ENCODE assay signal across 19 cellular contexts in genomic region chr5:76620166-76620565, GRCh38. TPM values are rescaled to one million over a fixed set of nuclear protein-coding genes. Genes with fewer than 3 reads are reported as not detected.
"Had no signal": no experiment of that assay in that cellular context is flagged by ENCODE, and none has a peak within 500 bp of the region (broad histone marks: within the 10 kb centered on the region; RNA-seq: fewer than 3 reads in every experiment).

No MANE protein-coding gene starts in this region.

- ATAC-seq: activated naive CD8-positive, alpha-beta T cell treated with anti-CD3 and anti-CD28 coated beads, Interleukin-2, amount 50 U/mL, for 24 hours; left lobe of liver; mucosa of descending colon; naive thymus-derived CD8-positive, alpha-beta T cell had no signal

- H3K4me1 ChIP-seq: ascending aorta, breast epithelium, esophagus squamous epithelium, sigmoid colon, testis had no signal

- H3K4me3 ChIP-seq: ascending aorta, esophagus squamous epithelium, hepatocyte, mucosa of descending colon, sigmoid colon, spleen, stomach, testis had no signal

- H3K27me3 ChIP-seq: ascending aorta, breast epithelium, esophagus squamous epithelium, hepatocyte, sigmoid colon, spleen, stomach, testis had no signal

- H3K36me3 ChIP-seq: ascending aorta, breast epithelium, esophagus squamous epithelium, sigmoid colon had no signal

- H3K9me3 Mint-ChIP-seq: activated naive CD4-positive, alpha-beta T cell treated with anti-CD3 and anti-CD28 coated beads for 36 hours; activated naive CD8-positive, alpha-beta T cell treated with anti-CD3 and anti-CD28 coated beads, Interleukin-2, amount 50 U/mL, for 24 hours; naive thymus-derived CD8-positive, alpha-beta T cell had no signal

- H3K27ac ChIP-seq: ascending aorta, breast epithelium, esophagus squamous epithelium, hepatocyte, spleen, stomach, testis had no signal

- H3K27ac Mint-ChIP-seq: activated naive CD4-positive, alpha-beta T cell treated with anti-CD3 and anti-CD28 coated beads for 36 hours; activated naive CD8-positive, alpha-beta T cell treated with anti-CD3 and anti-CD28 coated beads, Interleukin-2, amount 50 U/mL, for 24 hours had no signal

- H3K9me3 ChIP-seq: ascending aorta, breast epithelium, esophagus squamous epithelium, mucosa of descending colon, sigmoid colon, spleen, stomach, testis had no signal

- H2AFZ ChIP-seq: hepatocyte had no signal

- H3K4me3 Mint-ChIP-seq: activated naive CD4-positive, alpha-beta T cell treated with anti-CD3 and anti-CD28 coated beads for 36 hours; activated naive CD8-positive, alpha-beta T cell treated with anti-CD3 and anti-CD28 coated beads, Interleukin-2, amount 50 U/mL, for 24 hours; naive thymus-derived CD8-positive, alpha-beta T cell had no signal

- DNase-seq: activated CD4-positive, alpha-beta T cell treated with anti-CD3 and anti-CD28 coated beads, Interleukin-2, amount 50 U/mL, for 4 hours; activated naive CD4-positive, alpha-beta T cell treated with anti-CD3 and anti-CD28 coated beads for 36 hours; activated naive CD8-positive, alpha-beta T cell treated with anti-CD3 and anti-CD28 coated beads, Interleukin-2, amount 50 U/mL, for 24 hours; activated T-cell treated with anti-CD3 and anti-CD28 coated beads for 4 hours; esophagus squamous epithelium; mucosa of descending colon; naive thymus-derived CD8-positive, alpha-beta T cell; sigmoid colon; spleen; stomach; testis had no signal

- H3K4me2 ChIP-seq: hepatocyte had no signal

- H3K27me3 Mint-ChIP-seq: activated naive CD8-positive, alpha-beta T cell treated with anti-CD3 and anti-CD28 coated beads, Interleukin-2, amount 50 U/mL, for 24 hours; naive thymus-derived CD8-positive, alpha-beta T cell had no signal

RNA-seq across cellular contexts. Expression of gene F2RL2, which starts 3.0 kb away (rescaled TPM):
- total RNA-seq: activated naive CD4-positive, alpha-beta T cell treated with anti-CD3 and anti-CD28 coated beads for 36 hours; ascending aorta; lung microvascular endothelial cell; naive thymus-derived CD8-positive, alpha-beta T cell; T-helper 2 cell treated with Interferon-gamma antibody and Interleukin-4, amounts not matched to agents 100 ng/mL and 5 ng/mL, for 36 hours; testis; ureter had no signal
- polyA plus RNA-seq: keratinocyte had no signal
